Comparison of ENCODE assay signal across 8 cellular contexts in the genomic region with DNA sequence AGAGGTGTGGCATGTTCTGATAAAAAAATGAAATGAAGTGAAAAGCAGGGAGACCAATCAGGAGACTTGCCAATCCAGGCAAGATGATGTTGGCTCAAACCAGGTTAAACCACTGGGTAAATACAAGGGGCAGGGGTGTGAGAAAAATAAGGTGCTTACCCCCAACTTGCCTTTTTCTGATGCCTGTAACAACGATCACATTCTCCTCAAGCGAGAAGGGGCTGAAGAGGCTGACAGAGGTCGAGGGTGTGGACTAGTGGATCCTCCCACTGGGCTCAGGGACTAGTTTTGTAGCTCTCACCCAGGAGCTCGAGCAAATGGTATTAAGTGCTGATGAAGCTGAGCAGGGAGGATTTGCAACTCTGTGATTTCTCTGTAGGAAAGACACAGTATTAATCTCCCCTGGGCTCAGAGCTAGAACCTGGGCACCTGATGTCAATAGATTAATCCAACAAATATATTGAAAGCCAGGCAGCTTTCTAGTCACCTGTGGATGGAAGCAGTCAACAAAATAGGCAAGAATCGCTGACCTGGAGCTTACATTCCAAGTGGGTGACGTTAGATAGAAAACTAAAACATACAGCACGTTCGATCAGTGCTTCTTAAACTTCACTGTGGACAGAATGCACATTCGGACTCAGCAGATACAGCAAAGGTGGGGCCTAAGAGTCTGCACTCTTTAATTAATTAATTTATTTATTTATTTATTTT. TPM values are rescaled to one million over a fixed set of nuclear protein-coding genes. Genes with fewer than 3 reads are reported as not detected.
DNase-seq lines count a peak whose midpoint lies in the region; ATAC-seq and TF ChIP-seq lines count a peak whose summit lies in the region.

No MANE protein-coding gene starts in this region.

- no peak for TF ChIP-seq POLR2A in right lobe of liver (IDR thresholded peaks at IDR 0.05)

- peak overlapping the region; percentile 56 for H3K27ac Mint-ChIP-seq in activated T-helper 1 cell treated with anti-CD3 and anti-CD28 coated beads, Interleukin-12 subunit alpha, Interleukin-12 subunit beta, Interleukin-2, Interleukin-4 antibody, amounts not matched to agents 30 ng/mL and 10 ng/mL and 1 ng/mL, durations not matched to agents 14 hours and 24 hours and 36 hours

- H3K4me3 Mint-ChIP-seq in activated T-helper 1 cell treated with anti-CD3 and anti-CD28 coated beads, Interleukin-12 subunit alpha, Interleukin-12 subunit beta, Interleukin-2, Interleukin-4 antibody, amounts not matched to agents 30 ng/mL and 10 ng/mL and 1 ng/mL, durations not matched to agents 14 hours and 24 hours and 36 hours: no peak overlapping the region

- H3K36me3 ChIP-seq in right lobe of liver: no peaks in the 10 kb centered on the region
- no peaks in the 10 kb centered on the region for H3K36me3 ChIP-seq in thymus (ENCODE audit: control insufficient read depth, insufficient read depth)

- 45% methylated on average over 9 of the region's 9 CpGs for WGBS in right lobe of liver (ENCODE audit: insufficient coverage, low coverage, low lambda C conversion rate, missing lambda C conversion rate)
- WGBS in thymus: 83% methylated on average over 9 of the region's 9 CpGs

- H3K27ac ChIP-seq in right lobe of liver (peak overlapping the region in 2 of 3 donors; percentile 8 to 21), thymus (ENCODE audit: low read depth) (peak overlapping the region; percentile 64)

- no peak overlapping the region for H3K4me3 ChIP-seq in right lobe of liver
- H3K4me3 ChIP-seq in thymus (ENCODE audit: low read length): peak overlapping the region; percentile 23

- no peaks in the 10 kb centered on the region for H3K9me3 Mint-ChIP-seq in activated T-helper 1 cell treated with anti-CD3 and anti-CD28 coated beads, Interleukin-12 subunit alpha, Interleukin-12 subunit beta, Interleukin-2, Interleukin-4 antibody, amounts not matched to agents 30 ng/mL and 10 ng/mL and 1 ng/mL, durations not matched to agents 14 hours and 24 hours and 36 hours

- H3K27me3 Mint-ChIP-seq in activated T-helper 1 cell treated with anti-CD3 and anti-CD28 coated beads, Interleukin-12 subunit alpha, Interleukin-12 subunit beta, Interleukin-2, Interleukin-4 antibody, amounts not matched to agents 30 ng/mL and 10 ng/mL and 1 ng/mL, durations not matched to agents 14 hours and 24 hours and 36 hours (ENCODE audit: insufficient read depth): no peaks in the 10 kb centered on the region

- peaks cover 0 to 9% (median 2%) of the 10 kb centered on the region in 4 donors for H3K4me1 ChIP-seq in right lobe of liver
- no peaks in the 10 kb centered on the region for H3K4me1 ChIP-seq in thymus (ENCODE audit: control insufficient read depth, insufficient read depth, low read length)

- H3K9me3 ChIP-seq in right lobe of liver (no peaks in the 10 kb centered on the region), thymus (ENCODE audit: control insufficient read depth) (no peaks in the 10 kb centered on the region)

- no peaks in the 10 kb centered on the region for H3K27me3 ChIP-seq in right lobe of liver
- no peaks in the 10 kb centered on the region for H3K27me3 ChIP-seq in thymus (ENCODE audit: control insufficient read depth, insufficient read depth)

- H3K36me3 Mint-ChIP-seq in activated T-helper 1 cell treated with anti-CD3 and anti-CD28 coated beads, Interleukin-12 subunit alpha, Interleukin-12 subunit beta, Interleukin-2, Interleukin-4 antibody, amounts not matched to agents 30 ng/mL and 10 ng/mL and 1 ng/mL, durations not matched to agents 14 hours and 24 hours and 36 hours (ENCODE audit: low read depth): no peaks in the 10 kb centered on the region

- ATAC-seq in right lobe of liver: no peak

- TF ChIP-seq CTCF in right lobe of liver (IDR thresholded peaks at IDR 0.05): no peak

- H3K4me1 Mint-ChIP-seq in activated T-helper 1 cell treated with anti-CD3 and anti-CD28 coated beads, Interleukin-12 subunit alpha, Interleukin-12 subunit beta, Interleukin-2, Interleukin-4 antibody, amounts not matched to agents 30 ng/mL and 10 ng/mL and 1 ng/mL, durations not matched to agents 14 hours and 24 hours and 36 hours (ENCODE audit: low read depth): peaks cover 15% of the 10 kb centered on the region

- DNase-seq in activated CD8-positive, alpha-beta memory T cell treated with anti-CD3 and anti-CD28 coated beads, Interleukin-2, amount 50 U/mL, for 48 hours: peak; percentile 52
- DNase-seq in activated CD8-positive, alpha-beta memory T cell treated with anti-CD3 and anti-CD28 coated beads, Interleukin-2, amount 50 U/mL, for 4 hours: no peak
- no peak for DNase-seq in activated T-helper 1 cell treated with anti-CD3 and anti-CD28 coated beads, Interleukin-12 subunit alpha, Interleukin-12 subunit beta, Interleukin-2, Interleukin-4 antibody, amounts not matched to agents 30 ng/mL and 10 ng/mL and 1 ng/mL, durations not matched to agents 14 hours and 24 hours and 36 hours (ENCODE audit: low spot score)
- DNase-seq in right lobe of liver (no peak), HUDEP-2 (lab: John Stamatoyannopoulos, UW; ENCODE audit: unreplicated experiment in 76 of 76) (no peak), HPDE6-E6E7 (ENCODE audit: extremely low spot score) (no peak)
- DNase-seq in central memory CD4-positive, alpha-beta T cell: no peak

- intact Hi-C loops in activated T-helper 1 cell treated with anti-CD3 and anti-CD28 coated beads, Interleukin-12 subunit alpha, Interleukin-12 subunit beta, Interleukin-2, Interleukin-4 antibody, amounts not matched to agents 30 ng/mL and 10 ng/mL and 1 ng/mL, durations not matched to agents 14 hours and 24 hours and 36 hours (cut with micrococcal nuclease): no loop called here
- intact Hi-C loops in right lobe of liver (cut with DNase I): no loop called here

RNA-seq across cellular contexts. Expression of a gene that starts 15.2 kb away (rescaled TPM):
- total RNA-seq in activated T-helper 1 cell treated with anti-CD3 and anti-CD28 coated beads, Interleukin-12 subunit alpha, Interleukin-12 subunit beta, Interleukin-2, Interleukin-4 antibody, amounts not matched to agents 30 ng/mL and 10 ng/mL and 1 ng/mL, durations not matched to agents 14 hours and 24 hours and 36 hours: 34.4 and 35.1 TPM in 2 replicates
- 10 to 100 TPM; 15.1 to 20.4 (median 18.2) TPM for total RNA-seq in right lobe of liver
- 57.5 TPM for polyA plus RNA-seq in thymus
